Comparison of ENCODE assay signal across 1 cellular context in the genomic region with DNA sequence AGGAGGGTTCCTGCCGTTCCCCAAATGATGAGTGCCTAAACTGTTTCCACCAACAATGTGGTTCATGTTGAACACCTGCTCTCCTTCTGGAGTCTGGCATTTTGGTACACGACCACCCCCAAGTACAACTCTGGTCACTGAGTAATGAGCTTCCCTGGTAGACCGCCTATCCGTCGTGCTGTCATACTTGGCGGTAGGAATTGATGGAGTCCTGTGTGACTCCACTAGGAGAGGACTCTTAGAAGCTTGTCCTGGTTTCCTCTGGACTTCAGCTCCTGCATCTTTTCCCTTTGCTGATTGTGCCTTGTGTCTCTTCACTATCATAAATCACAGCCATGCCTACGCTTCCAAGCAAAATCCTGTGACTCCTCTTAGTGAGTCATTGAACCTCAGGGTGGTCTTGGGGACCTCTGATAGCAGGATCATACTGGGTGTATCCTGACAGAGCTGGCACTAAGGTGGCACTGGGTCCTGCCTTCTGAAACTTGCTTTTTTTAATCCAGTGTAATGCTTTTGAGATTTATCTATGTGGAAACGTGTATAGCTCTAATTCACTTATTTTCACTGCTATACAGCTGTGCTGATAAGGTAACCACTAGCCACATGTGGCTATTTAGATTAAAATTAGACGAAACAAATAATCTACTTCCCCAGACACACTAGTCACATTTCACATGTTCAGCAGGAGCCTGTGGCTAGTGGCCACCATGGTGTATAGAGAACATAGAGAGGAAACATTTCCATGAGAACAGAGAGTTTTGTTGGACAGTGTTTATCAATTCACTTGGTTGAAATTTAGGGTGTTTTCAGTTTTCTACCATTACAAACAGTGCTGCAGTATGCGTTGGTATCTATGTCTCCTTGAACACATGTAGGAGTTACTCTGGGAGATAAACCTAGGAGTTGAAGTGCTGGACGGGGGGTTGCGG.
TF ChIP-seq lines count a peak whose summit lies in the region.

No MANE protein-coding gene starts in this region.

TF ChIP-seq in K562, 482 proteins besides CTCF, POLR2A, EP300 and RAD21 (continued from another document):
- TF ChIP-seq, protein P1, sequence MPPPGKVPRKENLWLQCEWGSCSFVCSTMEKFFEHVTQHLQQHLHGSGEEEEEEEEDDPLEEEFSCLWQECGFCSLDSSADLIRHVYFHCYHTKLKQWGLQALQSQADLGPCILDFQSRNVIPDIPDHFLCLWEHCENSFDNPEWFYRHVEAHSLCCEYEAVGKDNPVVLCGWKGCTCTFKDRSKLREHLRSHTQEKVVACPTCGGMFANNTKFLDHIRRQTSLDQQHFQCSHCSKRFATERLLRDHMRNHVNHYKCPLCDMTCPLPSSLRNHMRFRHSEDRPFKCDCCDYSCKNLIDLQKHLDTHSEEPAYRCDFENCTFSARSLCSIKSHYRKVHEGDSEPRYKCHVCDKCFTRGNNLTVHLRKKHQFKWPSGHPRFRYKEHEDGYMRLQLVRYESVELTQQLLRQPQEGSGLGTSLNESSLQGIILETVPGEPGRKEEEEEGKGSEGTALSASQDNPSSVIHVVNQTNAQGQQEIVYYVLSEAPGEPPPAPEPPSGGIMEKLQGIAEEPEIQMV (tag; conservative IDR thresholded peaks at IDR 0.05; ENCODE audit: low read depth), result no peak
- TF ChIP-seq KAT2B (IDR thresholded peaks at IDR 0.05; ENCODE audit: low read depth, low read length) (no peak), MIER1 (IDR thresholded peaks at IDR 0.05; ENCODE audit: low read depth) (no peak), PML (IDR thresholded peaks at IDR 0.05; ENCODE audit: low read length) (peak; percentile 95), KAT7 (CRISPR knock-in tag; IDR thresholded peaks at IDR 0.05; ENCODE audit: borderline replicate concordance) (peak; percentile 34; the same call in 1 of the 2 replicates), EHMT2 (IDR thresholded peaks at IDR 0.05) (no peak), RBM15 (IDR thresholded peaks at IDR 0.05; ENCODE audit: insufficient read depth, low read length) (no peak), RBM39 (optimal IDR thresholded peaks at IDR 0.05; ENCODE audit: low read depth, low read length) (no peak), CBX3 (IDR thresholded peaks at IDR 0.05; ENCODE audit: borderline replicate concordance in 1 of 2, low read length in 2 of 2) (0 out of 3 replicates have a peak, but pooled peaks of 1 of the 2 experiments have one; percentile 27), ZNF76 (CRISPR knock-in tag; IDR thresholded peaks at IDR 0.05; ENCODE audit: borderline replicate concordance) (no peak), CBX1 (IDR thresholded peaks at IDR 0.05; ENCODE audit: low read depth) (no peak), HNRNPLL (IDR thresholded peaks at IDR 0.05; ENCODE audit: low read depth, low read length, poor library complexity, severe bottlenecking) (no peak), JUNB (CRISPR knock-in tag; conservative IDR thresholded peaks at IDR 0.05) (no peak), HLTF (IDR thresholded peaks at IDR 0.05) (no peak), NFE2 (IDR thresholded peaks at IDR 0.05; ENCODE audit: low read depth) (no peak), LCOR (CRISPR knock-in tag; IDR thresholded peaks at IDR 0.05) (no peak), PURB (CRISPR knock-in tag; IDR thresholded peaks at IDR 0.05; ENCODE audit: low read depth) (no peak), POLR3G (IDR thresholded peaks at IDR 0.05; ENCODE audit: extremely low read depth, insufficient read length, insufficient replicate concordance) (no peak), SNIP1 (IDR thresholded peaks at IDR 0.05; ENCODE audit: low read depth) (no peak), ZNF780A (CRISPR knock-in tag; IDR thresholded peaks at IDR 0.05) (no peak), NRF1 (conservative IDR thresholded peaks at IDR 0.05 in 1 of 2, IDR thresholded peaks at IDR 0.05 in 1 of 2) (no peak), PTTG1 (tag; IDR thresholded peaks at IDR 0.05; ENCODE audit: low read depth) (no peak), SMAD2 (IDR thresholded peaks at IDR 0.05; ENCODE audit: low read depth, low read length) (no peak), STAT5A (IDR thresholded peaks at IDR 0.05; ENCODE audit: borderline replicate concordance, low read length) (peak; percentile 81), ZNF253 (CRISPR knock-in tag; conservative IDR thresholded peaks at IDR 0.05) (no peak), KLF6 (CRISPR knock-in tag; IDR thresholded peaks at IDR 0.05; ENCODE audit: borderline replicate concordance) (no peak), NR3C1 (CRISPR knock-in tag; IDR thresholded peaks at IDR 0.05) (no peak), HIVEP1 (CRISPR knock-in tag; IDR thresholded peaks at IDR 0.05) (no peak), ZZZ3 (IDR thresholded peaks at IDR 0.05) (no peak), COPS2 (conservative IDR thresholded peaks at IDR 0.05) (no peak), ZSCAN29 (IDR thresholded peaks at IDR 0.05) (no peak), TAF15 (IDR thresholded peaks at IDR 0.05; ENCODE audit: low read depth, low read length) (no peak), SETDB1 (IDR thresholded peaks at IDR 0.05; ENCODE audit: low read length) (no peak), XRCC3 (IDR thresholded peaks at IDR 0.05) (no peak)
- TF ChIP-seq, protein P2, sequence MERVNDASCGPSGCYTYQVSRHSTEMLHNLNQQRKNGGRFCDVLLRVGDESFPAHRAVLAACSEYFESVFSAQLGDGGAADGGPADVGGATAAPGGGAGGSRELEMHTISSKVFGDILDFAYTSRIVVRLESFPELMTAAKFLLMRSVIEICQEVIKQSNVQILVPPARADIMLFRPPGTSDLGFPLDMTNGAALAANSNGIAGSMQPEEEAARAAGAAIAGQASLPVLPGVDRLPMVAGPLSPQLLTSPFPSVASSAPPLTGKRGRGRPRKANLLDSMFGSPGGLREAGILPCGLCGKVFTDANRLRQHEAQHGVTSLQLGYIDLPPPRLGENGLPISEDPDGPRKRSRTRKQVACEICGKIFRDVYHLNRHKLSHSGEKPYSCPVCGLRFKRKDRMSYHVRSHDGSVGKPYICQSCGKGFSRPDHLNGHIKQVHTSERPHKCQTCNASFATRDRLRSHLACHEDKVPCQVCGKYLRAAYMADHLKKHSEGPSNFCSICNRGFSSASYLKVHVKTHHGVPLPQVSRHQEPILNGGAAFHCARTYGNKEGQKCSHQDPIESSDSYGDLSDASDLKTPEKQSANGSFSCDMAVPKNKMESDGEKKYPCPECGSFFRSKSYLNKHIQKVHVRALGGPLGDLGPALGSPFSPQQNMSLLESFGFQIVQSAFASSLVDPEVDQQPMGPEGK (CRISPR knock-in tag; IDR thresholded peaks at IDR 0.05; ENCODE audit: borderline replicate concordance), result no peak
- TF ChIP-seq, protein P3, sequence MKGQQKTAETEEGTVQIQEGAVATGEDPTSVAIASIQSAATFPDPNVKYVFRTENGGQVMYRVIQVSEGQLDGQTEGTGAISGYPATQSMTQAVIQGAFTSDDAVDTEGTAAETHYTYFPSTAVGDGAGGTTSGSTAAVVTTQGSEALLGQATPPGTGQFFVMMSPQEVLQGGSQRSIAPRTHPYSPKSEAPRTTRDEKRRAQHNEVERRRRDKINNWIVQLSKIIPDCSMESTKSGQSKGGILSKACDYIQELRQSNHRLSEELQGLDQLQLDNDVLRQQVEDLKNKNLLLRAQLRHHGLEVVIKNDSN (CRISPR knock-in tag; IDR thresholded peaks at IDR 0.05), result no peak
- TF ChIP-seq, protein P4, sequence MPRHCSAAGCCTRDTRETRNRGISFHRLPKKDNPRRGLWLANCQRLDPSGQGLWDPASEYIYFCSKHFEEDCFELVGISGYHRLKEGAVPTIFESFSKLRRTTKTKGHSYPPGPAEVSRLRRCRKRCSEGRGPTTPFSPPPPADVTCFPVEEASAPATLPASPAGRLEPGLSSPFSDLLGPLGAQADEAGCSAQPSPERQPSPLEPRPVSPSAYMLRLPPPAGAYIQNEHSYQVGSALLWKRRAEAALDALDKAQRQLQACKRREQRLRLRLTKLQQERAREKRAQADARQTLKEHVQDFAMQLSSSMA (CRISPR knock-in tag; IDR thresholded peaks at IDR 0.05), result no peak
- TF ChIP-seq, protein P5, sequence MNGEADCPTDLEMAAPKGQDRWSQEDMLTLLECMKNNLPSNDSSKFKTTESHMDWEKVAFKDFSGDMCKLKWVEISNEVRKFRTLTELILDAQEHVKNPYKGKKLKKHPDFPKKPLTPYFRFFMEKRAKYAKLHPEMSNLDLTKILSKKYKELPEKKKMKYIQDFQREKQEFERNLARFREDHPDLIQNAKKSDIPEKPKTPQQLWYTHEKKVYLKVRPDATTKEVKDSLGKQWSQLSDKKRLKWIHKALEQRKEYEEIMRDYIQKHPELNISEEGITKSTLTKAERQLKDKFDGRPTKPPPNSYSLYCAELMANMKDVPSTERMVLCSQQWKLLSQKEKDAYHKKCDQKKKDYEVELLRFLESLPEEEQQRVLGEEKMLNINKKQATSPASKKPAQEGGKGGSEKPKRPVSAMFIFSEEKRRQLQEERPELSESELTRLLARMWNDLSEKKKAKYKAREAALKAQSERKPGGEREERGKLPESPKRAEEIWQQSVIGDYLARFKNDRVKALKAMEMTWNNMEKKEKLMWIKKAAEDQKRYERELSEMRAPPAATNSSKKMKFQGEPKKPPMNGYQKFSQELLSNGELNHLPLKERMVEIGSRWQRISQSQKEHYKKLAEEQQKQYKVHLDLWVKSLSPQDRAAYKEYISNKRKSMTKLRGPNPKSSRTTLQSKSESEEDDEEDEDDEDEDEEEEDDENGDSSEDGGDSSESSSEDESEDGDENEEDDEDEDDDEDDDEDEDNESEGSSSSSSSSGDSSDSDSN (IDR thresholded peaks at IDR 0.05; ENCODE audit: borderline replicate concordance in 1 of 2, low read depth in 2 of 2, low read length in 2 of 2), result no peak
- TF ChIP-seq, protein P6, sequence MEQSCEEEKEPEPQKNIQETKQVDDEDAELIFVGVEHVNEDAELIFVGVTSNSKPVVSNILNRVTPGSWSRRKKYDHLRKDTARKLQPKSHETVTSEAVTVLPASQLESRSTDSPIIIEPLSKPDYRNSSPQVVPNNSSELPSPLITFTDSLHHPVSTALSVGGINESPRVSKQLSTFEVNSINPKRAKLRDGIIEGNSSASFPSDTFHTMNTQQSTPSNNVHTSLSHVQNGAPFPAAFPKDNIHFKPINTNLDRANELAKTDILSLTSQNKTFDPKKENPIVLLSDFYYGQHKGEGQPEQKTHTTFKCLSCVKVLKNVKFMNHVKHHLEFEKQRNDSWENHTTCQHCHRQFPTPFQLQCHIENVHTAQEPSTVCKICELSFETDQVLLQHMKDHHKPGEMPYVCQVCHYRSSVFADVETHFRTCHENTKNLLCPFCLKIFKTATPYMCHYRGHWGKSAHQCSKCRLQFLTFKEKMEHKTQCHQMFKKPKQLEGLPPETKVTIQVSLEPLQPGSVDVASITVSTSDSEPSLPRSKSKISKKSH (CRISPR knock-in tag; IDR thresholded peaks at IDR 0.05), result no peak
- TF ChIP-seq, protein P7, sequence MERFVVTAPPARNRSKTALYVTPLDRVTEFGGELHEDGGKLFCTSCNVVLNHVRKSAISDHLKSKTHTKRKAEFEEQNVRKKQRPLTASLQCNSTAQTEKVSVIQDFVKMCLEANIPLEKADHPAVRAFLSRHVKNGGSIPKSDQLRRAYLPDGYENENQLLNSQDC (CRISPR knock-in tag; IDR thresholded peaks at IDR 0.05), result no peak
- TF ChIP-seq, protein P8, sequence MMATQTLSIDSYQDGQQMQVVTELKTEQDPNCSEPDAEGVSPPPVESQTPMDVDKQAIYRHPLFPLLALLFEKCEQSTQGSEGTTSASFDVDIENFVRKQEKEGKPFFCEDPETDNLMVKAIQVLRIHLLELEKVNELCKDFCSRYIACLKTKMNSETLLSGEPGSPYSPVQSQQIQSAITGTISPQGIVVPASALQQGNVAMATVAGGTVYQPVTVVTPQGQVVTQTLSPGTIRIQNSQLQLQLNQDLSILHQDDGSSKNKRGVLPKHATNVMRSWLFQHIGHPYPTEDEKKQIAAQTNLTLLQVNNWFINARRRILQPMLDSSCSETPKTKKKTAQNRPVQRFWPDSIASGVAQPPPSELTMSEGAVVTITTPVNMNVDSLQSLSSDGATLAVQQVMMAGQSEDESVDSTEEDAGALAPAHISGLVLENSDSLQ (IDR thresholded peaks at IDR 0.05), result peak; percentile 80
- TF ChIP-seq, protein P9, sequence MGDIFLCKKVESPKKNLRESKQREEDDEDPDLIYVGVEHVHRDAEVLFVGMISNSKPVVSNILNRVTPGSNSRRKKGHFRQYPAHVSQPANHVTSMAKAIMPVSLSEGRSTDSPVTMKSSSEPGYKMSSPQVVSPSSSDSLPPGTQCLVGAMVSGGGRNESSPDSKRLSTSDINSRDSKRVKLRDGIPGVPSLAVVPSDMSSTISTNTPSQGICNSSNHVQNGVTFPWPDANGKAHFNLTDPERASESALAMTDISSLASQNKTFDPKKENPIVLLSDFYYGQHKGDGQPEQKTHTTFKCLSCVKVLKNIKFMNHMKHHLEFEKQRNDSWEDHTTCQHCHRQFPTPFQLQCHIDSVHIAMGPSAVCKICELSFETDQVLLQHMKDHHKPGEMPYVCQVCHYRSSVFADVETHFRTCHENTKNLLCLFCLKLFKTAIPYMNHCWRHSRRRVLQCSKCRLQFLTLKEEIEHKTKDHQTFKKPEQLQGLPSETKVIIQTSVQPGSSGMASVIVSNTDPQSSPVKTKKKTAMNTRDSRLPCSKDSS (IDR thresholded peaks at IDR 0.05; ENCODE audit: low read depth, partially characterized antibody), result no peak
TF ChIP-seq in K562: peak in this region for 111.
